ENCODE assay signal across 19 cellular contexts in the genomic region with DNA sequence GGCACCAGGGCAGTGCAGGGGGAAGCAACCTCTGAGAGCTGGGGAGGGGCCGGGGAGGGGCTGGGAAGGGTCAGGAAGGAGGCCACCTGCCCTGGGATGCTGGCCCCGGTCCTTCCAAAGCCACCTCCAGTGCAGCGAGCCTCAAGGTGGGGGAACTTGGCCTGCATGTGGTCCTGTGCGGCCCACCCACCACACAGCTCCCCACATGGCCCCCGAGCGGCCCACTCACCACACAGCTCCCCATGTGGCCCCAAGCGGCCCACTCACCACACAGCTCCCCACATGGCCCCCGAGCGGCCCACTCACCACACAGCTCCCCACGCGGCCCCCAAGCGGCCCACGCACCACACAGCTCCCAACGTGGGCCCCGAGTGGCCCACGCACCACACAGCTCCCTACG. TPM values are rescaled to one million over a fixed set of nuclear protein-coding genes. Genes with fewer than 3 reads are reported as not detected.
DNase-seq lines count a peak whose midpoint lies in the region; ATAC-seq and TF ChIP-seq lines count a peak whose summit lies in the region.
"Had no signal": no experiment of that assay in that cellular context is flagged by ENCODE, and none has a peak within 500 bp of the region (broad histone marks: within the 10 kb centered on the region; RNA-seq: fewer than 3 reads in every experiment).

No MANE protein-coding gene starts in this region.

- H3K27ac ChIP-seq in left ventricle myocardium inferior (replicated peaks) (peak overlapping the region; percentile 86), mesenchymal stem cell (ENCODE audit: low read length, poor library complexity, severe bottlenecking) (no peak overlapping the region), stomach (no peak overlapping the region)
- peak overlapping the region in 1 of 11 experiments; percentile 5; a peak in 1 of 22 replicates for H3K27ac ChIP-seq in BLaER1 treated with 17β-estradiol and CSF1 and Interleukin-3, amounts not matched to agents 10 nM and 100 nM
- H3K27ac ChIP-seq: HL-60 had no signal

- peaks cover 0 to 47% (median 8%) of the 10 kb centered on the region in 11 experiments; a peak in 8 of 22 replicates for H4K20me1 ChIP-seq in BLaER1 treated with 17β-estradiol and CSF1 and Interleukin-3, amounts not matched to agents 10 nM and 100 nM

- no peak overlapping the region for H2BK5ac ChIP-seq in mesenchymal stem cell (ENCODE audit: low read depth, low read length, poor library complexity, severe bottlenecking)

- H3K23ac ChIP-seq in mesenchymal stem cell (ENCODE audit: low read length in 2 of 2): no peak overlapping the region

- H3K9ac ChIP-seq in BLaER1 treated with 17β-estradiol and CSF1 and Interleukin-3, amounts not matched to agents 10 nM and 100 nM: 0 out of 22 replicates have a peak overlapping the region, but pooled peaks of 2 of the 11 experiments have one; percentile 41 to 49
- no peak overlapping the region for H3K9ac ChIP-seq in mesenchymal stem cell (ENCODE audit: low read length)

- H3K18ac ChIP-seq in mesenchymal stem cell (ENCODE audit: low read depth in 1 of 2, low read length in 2 of 2): no peak overlapping the region

- peaks cover 59% of the 10 kb centered on the region for H3K4me1 ChIP-seq in left ventricle myocardium inferior
- H3K4me1 ChIP-seq in BLaER1 treated with 17β-estradiol and CSF1 and Interleukin-3, amounts not matched to agents 10 nM and 100 nM: peaks cover 51 to 95% (median 91%) of the 10 kb centered on the region in 10 experiments
- peaks cover 7% of the 10 kb centered on the region for H3K4me1 ChIP-seq in mesenchymal stem cell (ENCODE audit: control insufficient read depth, insufficient read depth, low read depth, low read length)
- H3K4me1 ChIP-seq in stomach: peaks cover 22 to 42% (median 30%) of the 10 kb centered on the region in 4 donors

- ATAC-seq in HG03520 (IDR thresholded peaks at IDR 0.05; ENCODE audit: unreplicated experiment) (no peak), HG02938 (IDR thresholded peaks at IDR 0.05; ENCODE audit: unreplicated experiment) (no peak)
- ATAC-seq: CD8-positive, alpha-beta T cell had no signal

- H4K91ac ChIP-seq in mesenchymal stem cell (ENCODE audit: low read length): no peak overlapping the region

- H3K27me3 ChIP-seq in left ventricle myocardium inferior (ENCODE audit: low read depth): peaks cover 27% of the 10 kb centered on the region
- H3K27me3 ChIP-seq in BLaER1 treated with 17β-estradiol and CSF1 and Interleukin-3, amounts not matched to agents 10 nM and 100 nM: peaks cover 0 to 49% (median 0%) of the 10 kb centered on the region in 11 experiments; a peak in 9 of 22 replicates
- peaks cover 61 to 70% of the 10 kb centered on the region in 2 experiments for H3K27me3 ChIP-seq in mesenchymal stem cell (ENCODE audit: control insufficient read depth in 1 of 2, insufficient read depth in 1 of 2, low read length in 2 of 2)
- H3K27me3 ChIP-seq in stomach: peaks cover 3 to 61% (median 38%) of the 10 kb centered on the region in 3 donors

- H3K4me3 ChIP-seq in left ventricle myocardium inferior: peak overlapping the region; percentile 61
- H3K4me3 ChIP-seq in BLaER1 treated with 17β-estradiol and CSF1 and Interleukin-3, amounts not matched to agents 10 nM and 100 nM: no peak overlapping the region
- H3K4me3 ChIP-seq in mesenchymal stem cell (ENCODE audit: insufficient read depth in 1 of 2, low read depth in 1 of 2, low read length in 2 of 2): no peak overlapping the region
- peak overlapping the region in 3 of 4 donors; percentile 13 to 23 (median 21) for H3K4me3 ChIP-seq in stomach

- no peaks in the 10 kb centered on the region for H3K79me1 ChIP-seq in mesenchymal stem cell (replicated peaks; ENCODE audit: low read length, poor library complexity, severe bottlenecking)

- no peak overlapping the region for H3K14ac ChIP-seq in mesenchymal stem cell (ENCODE audit: low read length in 2 of 2)

- peak overlapping the region in 9 of 11 experiments; percentile 7 to 99 (median 97); a peak in 15 of 22 replicates for H3K4me2 ChIP-seq in BLaER1 treated with 17β-estradiol and CSF1 and Interleukin-3, amounts not matched to agents 10 nM and 100 nM
- no peak overlapping the region for H3K4me2 ChIP-seq in mesenchymal stem cell (ENCODE audit: low read length, poor library complexity, severe bottlenecking)

- peak overlapping the region; percentile 57 for H2BK15ac ChIP-seq in mesenchymal stem cell (ENCODE audit: low read depth, poor library complexity, severe bottlenecking)

- TF ChIP-seq CTCF in left ventricle myocardium inferior (IDR thresholded peaks at IDR 0.05; ENCODE audit: borderline replicate concordance) (no peak), stomach (IDR thresholded peaks at IDR 0.05) (no peak)

- DNase-seq in left ventricle myocardium inferior: no peak
- no peak for DNase-seq in cardiac septum (ENCODE audit: low spot score)
- no peak for DNase-seq in mesenchymal stem cell
- DNase-seq in stomach: no peak
- DNase-seq in activated naive CD4-positive, alpha-beta T cell treated with anti-CD3 and anti-CD28 coated beads, Interleukin-2, amount 50 U/mL, for 16 hours: no peak
- DNase-seq: ACHN; CD8-positive, alpha-beta T cell; COR-L47; DMS153; DMS79 treated with DMSO at 0.1 percent for 48 hours; EL; GOT3; H9 had no signal

- intact Hi-C loops in left ventricle myocardium inferior (cut with micrococcal nuclease): no loop called here
- intact Hi-C loops in cardiac septum (cut with DNase I): no loop called here
- intact Hi-C loops in stomach (cut with DNase I; ENCODE audit: low total_unique reads): no loop called here

- no peak overlapping the region for H2AK5ac ChIP-seq in mesenchymal stem cell (ENCODE audit: low read length, severe bottlenecking)

- no peak for TF ChIP-seq POLR2A in stomach (IDR thresholded peaks at IDR 0.05)

- H3K36me3 ChIP-seq in left ventricle myocardium inferior (no peaks in the 10 kb centered on the region), mesenchymal stem cell (ENCODE audit: control insufficient read depth in 1 of 2, insufficient read depth in 2 of 2, low read depth in 1 of 2, low read length in 2 of 2) (peaks cover 0 to 4% of the 10 kb centered on the region in 2 experiments), stomach (no peaks in the 10 kb centered on the region)
- H3K36me3 ChIP-seq in BLaER1 treated with 17β-estradiol and CSF1 and Interleukin-3, amounts not matched to agents 10 nM and 100 nM: no peaks in the 10 kb centered on the region

- H3K4ac ChIP-seq in mesenchymal stem cell (ENCODE audit: low read depth in 1 of 2, low read length in 2 of 2): no peak overlapping the region

- H2BK12ac ChIP-seq in mesenchymal stem cell (ENCODE audit: low read length in 2 of 2): no peak overlapping the region

- no peak for TF ChIP-seq EP300 in stomach (IDR thresholded peaks at IDR 0.05)

- 88% methylated on average over 14 of the region's 17 CpGs for WGBS in mesenchymal stem cell
- 74 to 90% (median 85%) methylated on average over 4 to 17 of the region's 17 CpGs for WGBS in stomach, 5 donors

- H2AFZ ChIP-seq in mesenchymal stem cell (ENCODE audit: low read depth, low read length): no peak overlapping the region

- H2BK120ac ChIP-seq in mesenchymal stem cell (ENCODE audit: low read depth, low read length): no peak overlapping the region

- no peaks in the 10 kb centered on the region for H3K9me3 ChIP-seq in left ventricle myocardium inferior (replicated peaks)
- H3K9me3 ChIP-seq in BLaER1 treated with 17β-estradiol and CSF1 and Interleukin-3, amounts not matched to agents 10 nM and 100 nM (replicated peaks in 1 of 11): no peaks in the 10 kb centered on the region
- no peaks in the 10 kb centered on the region for H3K9me3 ChIP-seq in mesenchymal stem cell (ENCODE audit: control insufficient read depth, low read length)
- no peaks in the 10 kb centered on the region for H3K9me3 ChIP-seq in stomach

- no peak overlapping the region for H4K8ac ChIP-seq in mesenchymal stem cell (ENCODE audit: low read length)

RNA-seq across cellular contexts. Expression of a gene that starts 2.0 kb away (rescaled TPM):
- total RNA-seq in left ventricle myocardium inferior (9.6 TPM), cardiac septum (3.3 TPM), stomach (10 to 100 TPM in 1 of 5 donors, 1 to 10 TPM in 3, under 1 TPM in 1; 0.58 to 25.5 (median 4.9) TPM)
- not detected for polyA plus RNA-seq in mesenchymal stem cell (2013, experiment 1 of 2)
- polyA plus RNA-seq in mesenchymal stem cell (2013, experiment 2 of 2): not detected
- polyA plus RNA-seq in stomach: 10 to 100 TPM in 2 of 3 donors, 1 to 10 TPM in 1; 7.7 to 18.4 (median 10.2) TPM
- total RNA-seq: A172 had no signal
- polyA plus RNA-seq: CD14-positive monocyte had no signal

RNA-seq across cellular contexts. Expression of a gene that starts 3.6 kb away (rescaled TPM):
- total RNA-seq in left ventricle myocardium inferior (14.6 TPM), cardiac septum (4.5 TPM), stomach (10 to 100 TPM in 2 of 5 donors, 1 to 10 TPM in 1, not detected in 2; 7.0 to 31.2 (median 12.5) TPM)
- not detected for polyA plus RNA-seq in mesenchymal stem cell (2013, experiment 1 of 2)
- polyA plus RNA-seq in mesenchymal stem cell (2013, experiment 2 of 2): not detected
- 10 to 100 TPM; 18.8 to 23.2 (median 19.5) TPM for polyA plus RNA-seq in stomach
- total RNA-seq: A172; CD8-positive, alpha-beta T cell; H9 had no signal
- polyA plus RNA-seq: CD14-positive monocyte had no signal

RNA-seq across cellular contexts. Expression of a gene that starts 13.3 kb away (rescaled TPM):
- total RNA-seq in left ventricle myocardium inferior: not detected
- total RNA-seq in cardiac septum: not detected
- not detected for polyA plus RNA-seq in mesenchymal stem cell (2013, experiment 1 of 2)
- polyA plus RNA-seq in mesenchymal stem cell (2013, experiment 2 of 2): not detected
- not detected for total RNA-seq in stomach
- not detected for polyA plus RNA-seq in stomach
- total RNA-seq: A172; CD8-positive, alpha-beta T cell; H9 had no signal
- polyA plus RNA-seq: CD14-positive monocyte had no signal

RNA-seq across cellular contexts. Expression of a gene that starts 19.6 kb away (rescaled TPM):
- total RNA-seq in left ventricle myocardium inferior (0.41 TPM), cardiac septum (not detected), stomach (not detected)
- polyA plus RNA-seq in mesenchymal stem cell (2013, experiment 1 of 2): not detected
- polyA plus RNA-seq in mesenchymal stem cell (2013, experiment 2 of 2): not detected
- not detected for polyA plus RNA-seq in stomach
- total RNA-seq: A172; CD8-positive, alpha-beta T cell; H9 had no signal
- polyA plus RNA-seq: CD14-positive monocyte had no signal

RNA-seq across cellular contexts. Expression of a gene that starts 32.4 kb away (rescaled TPM):
- total RNA-seq in left ventricle myocardium inferior (21.4 TPM), cardiac septum (28.3 TPM), stomach (10 to 100 TPM in 1 of 5 donors, 1 to 10 TPM in 2, under 1 TPM in 1, not detected in 1; 0.45 to 10.4 (median 5.8) TPM)
- polyA plus RNA-seq in mesenchymal stem cell (2013, experiment 1 of 2): 5.0 TPM
- 4.6 TPM for polyA plus RNA-seq in mesenchymal stem cell (2013, experiment 2 of 2)
- 1 to 10 TPM; 1.6 to 4.7 (median 4.0) TPM for polyA plus RNA-seq in stomach

Comparison
In these comparisons a context has a peak if more than half of its experiments do, and no peak if none do; other contexts are left out.
1. H3K4me3 ChIP-seq: peak in left ventricle myocardium inferior (single experiment) and stomach (3 of 4); none in BLaER1 treated with 17β-estradiol and CSF1 and Interleukin-3, amounts not matched to agents 10 nM and 100 nM (0 of 10) and mesenchymal stem cell (0 of 2).